Comparison of ENCODE assay signal across 14 cellular contexts in the genomic region with DNA sequence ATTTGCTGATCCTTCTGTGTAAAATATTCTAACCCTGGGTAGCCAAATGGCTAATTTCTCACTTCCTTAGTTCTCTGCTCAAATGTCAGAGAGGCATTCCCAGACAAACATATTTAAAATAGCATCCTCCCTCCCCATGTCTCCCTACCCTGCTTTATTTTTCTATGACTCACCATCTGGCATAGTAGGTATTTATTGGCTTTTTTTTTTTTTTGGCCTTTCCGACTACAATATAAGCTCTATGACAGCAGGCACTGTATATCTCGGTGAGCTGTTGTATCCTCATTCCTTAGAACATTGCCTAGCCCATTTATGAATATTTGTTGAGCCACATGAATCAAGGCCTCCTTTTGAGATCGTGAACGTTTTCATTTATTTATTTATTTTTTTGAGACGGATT. TPM values are rescaled to one million over a fixed set of nuclear protein-coding genes. Genes with fewer than 3 reads are reported as not detected.
DNase-seq lines count a peak whose midpoint lies in the region; ATAC-seq, FAIRE-seq and TF ChIP-seq lines count a peak whose summit lies in the region.
"Had no signal": no experiment of that assay in that cellular context is flagged by ENCODE, and none has a peak within 500 bp of the region (broad histone marks: within the 10 kb centered on the region; RNA-seq: fewer than 3 reads in every experiment).

No MANE protein-coding gene starts in this region.

- no peak overlapping the region for H3K4me3 Mint-ChIP-seq in activated CD4-positive, alpha-beta memory T cell treated with anti-CD3 and anti-CD28 coated beads for 36 hours

- H3K4me1 Mint-ChIP-seq in activated CD4-positive, alpha-beta memory T cell treated with anti-CD3 and anti-CD28 coated beads for 36 hours (ENCODE audit: low read depth), result peaks cover 12% of the 10 kb centered on the region

- no peak for FAIRE-seq in HTR-8/SVneo (lab: Jason Lieb, UNC)
- FAIRE-seq: GM12878 had no signal

- peaks cover 3% of the 10 kb centered on the region for H3K4me1 ChIP-seq in mesendoderm (ENCODE audit: control insufficient read depth, low read depth, low read length)
- peaks cover 0 to 15% of the 10 kb centered on the region in 2 donors for H3K4me1 ChIP-seq in thyroid gland

- no peak overlapping the region for H2BK120ac ChIP-seq in mesendoderm (ENCODE audit: low read depth, low read length)

- H2AK5ac ChIP-seq in mesendoderm (ENCODE audit: low read length), result no peak overlapping the region

- H3K9me3 Mint-ChIP-seq in activated CD4-positive, alpha-beta memory T cell treated with anti-CD3 and anti-CD28 coated beads for 36 hours, result no peaks in the 10 kb centered on the region
- H3K9me3 Mint-ChIP-seq: CD8-positive, alpha-beta T cell had no signal

- no peak for ATAC-seq in GM18868 (IDR thresholded peaks at IDR 0.05; ENCODE audit: unreplicated experiment)
- no peak for ATAC-seq in sciatic nerve
- ATAC-seq: CD8-positive, alpha-beta T cell; gastrocnemius medialis; GM12878; left cardiac atrium had no signal

- no peak overlapping the region for H3K27ac Mint-ChIP-seq in activated CD4-positive, alpha-beta memory T cell treated with anti-CD3 and anti-CD28 coated beads for 36 hours

- H4K8ac ChIP-seq in mesendoderm (ENCODE audit: low read depth, low read length), result peak overlapping the region; percentile 28

- H3K4me3 ChIP-seq in mesendoderm (ENCODE audit: low read length) (no peak overlapping the region), thyroid gland (replicated peaks in 1 of 3) (no peak overlapping the region)
- H3K4me3 ChIP-seq: GM12878 had no signal

- POLR2A ChIA-PET in activated CD4-positive, alpha-beta memory T cell treated with anti-CD3 and anti-CD28 coated beads for 36 hours (lab: Charles Lee), result no interaction called here

- H3K4ac ChIP-seq in mesendoderm (ENCODE audit: low read depth, low read length), result peak overlapping the region; percentile 62

- H2BK5ac ChIP-seq in mesendoderm (ENCODE audit: low read length), result no peak overlapping the region

- H3K18ac ChIP-seq in mesendoderm (ENCODE audit: low read length), result peak overlapping the region; percentile 51

- H4K5ac ChIP-seq in mesendoderm (ENCODE audit: low read length), result no peak overlapping the region

- no peaks in the 10 kb centered on the region for H3K27me3 Mint-ChIP-seq in activated CD4-positive, alpha-beta memory T cell treated with anti-CD3 and anti-CD28 coated beads for 36 hours

- no peaks in the 10 kb centered on the region for H3K27me3 ChIP-seq in mesendoderm (ENCODE audit: insufficient read depth, low read length, poor library complexity)
- H3K27me3 ChIP-seq in thyroid gland, result no peaks in the 10 kb centered on the region
- H3K27me3 ChIP-seq: gastrocnemius medialis, suprapubic skin had no signal

- no peak overlapping the region for H3K9ac ChIP-seq in mesendoderm (ENCODE audit: low read length)

- peaks cover 13% of the 10 kb centered on the region for H3K79me2 ChIP-seq in mesendoderm (ENCODE audit: control insufficient read depth, insufficient read depth, low read length)

- CTCF ChIA-PET in activated CD4-positive, alpha-beta memory T cell treated with anti-CD3 and anti-CD28 coated beads for 36 hours (lab: Charles Lee), result interaction anchor here (0.6 to 2.1 kb wide), 11 partner anchors 11 to 228 kb away, joined by 3 to 13 read pairs (median 4); no protein-coding TSS in a partner anchor

- H3K36me3 ChIP-seq in mesendoderm (ENCODE audit: control insufficient read depth, insufficient read depth, low read length), result no peaks in the 10 kb centered on the region
- H3K36me3 ChIP-seq in thyroid gland, result no peaks in the 10 kb centered on the region
- H3K36me3 ChIP-seq: gastrocnemius medialis, suprapubic skin had no signal

- no CpG with 5 or more reads among the region's 5 CpGs for WGBS in mesendoderm (ENCODE audit: extremely low coverage, insufficient coverage, low lambda C conversion rate)
- WGBS in thyroid gland, 2 donors, result 80 to 83% methylated on average over 5 of the region's 5 CpGs

- H3K56ac ChIP-seq in mesendoderm (ENCODE audit: low read length), result no peak overlapping the region

- no peak overlapping the region for H3K4me2 ChIP-seq in mesendoderm (ENCODE audit: low read length)

- no peak for TF ChIP-seq POLR2A in thyroid gland (IDR thresholded peaks at IDR 0.05)

- DNase-seq in AG20443 (ENCODE audit: low spot score) (peak; percentile 28), HTR-8/SVneo (ENCODE audit: insufficient read length, low spot score) (peak; percentile 65), astrocyte of the hippocampus (ENCODE audit: low read depth, low spot score) (peak; percentile 79), mesendoderm (no peak), thyroid gland (no peak), sciatic nerve (ENCODE audit: low spot score) (no peak)
- no peak for DNase-seq in activated CD4-positive, alpha-beta memory T cell treated with anti-CD3 and anti-CD28 coated beads for 36 hours
- DNase-seq: CD8-positive, alpha-beta T cell; gastrocnemius medialis; left cardiac atrium; nucleus accumbens had no signal

- H3K36me3 Mint-ChIP-seq in activated CD4-positive, alpha-beta memory T cell treated with anti-CD3 and anti-CD28 coated beads for 36 hours, result peaks cover 5% of the 10 kb centered on the region

- no peak overlapping the region for H3K23ac ChIP-seq in mesendoderm (ENCODE audit: low read length)

- no peak overlapping the region for H3K27ac ChIP-seq in mesendoderm (ENCODE audit: low read depth, low read length)
- H3K27ac ChIP-seq in thyroid gland, result no peak overlapping the region

- peaks cover 3% of the 10 kb centered on the region for H3K79me1 ChIP-seq in mesendoderm (ENCODE audit: low read length)

- H3K9me3 ChIP-seq in thyroid gland, result no peaks in the 10 kb centered on the region
- H3K9me3 ChIP-seq: gastrocnemius medialis, suprapubic skin had no signal

- no peak overlapping the region for H2BK15ac ChIP-seq in mesendoderm (replicated peaks; ENCODE audit: low read depth)

- intact Hi-C loops in thyroid gland (cut with DNase I) (no loop called here), sciatic nerve (cut with DNase I) (no loop called here)
- intact Hi-C loops in activated CD4-positive, alpha-beta memory T cell treated with anti-CD3 and anti-CD28 coated beads for 36 hours (cut with micrococcal nuclease), result loop anchor here (5.0 to 10.0 kb wide), 3 partner anchors 208 to 630 kb away; partner anchors contain the start of gene LHX9

- no peak for TF ChIP-seq CTCF in thyroid gland (IDR thresholded peaks at IDR 0.05)

RNA-seq across cellular contexts. Expression of gene NEK7, which starts 1.5 kb away (rescaled TPM):
- polyA plus RNA-seq in mesendoderm (2013, experiment 1 of 2), result 8.6 TPM
- 8.4 TPM for polyA plus RNA-seq in mesendoderm (2013, experiment 2 of 2)
- total RNA-seq in thyroid gland (100 to 1,000 TPM in 1 of 4 donors, 10 to 100 TPM in 3; 65.6 to 102 (median 77.7) TPM), sciatic nerve (119 TPM)
- 10 to 100 TPM; 61.6 to 62.0 TPM for total RNA-seq in activated CD4-positive, alpha-beta memory T cell treated with anti-CD3 and anti-CD28 coated beads for 36 hours

Comparison
In these comparisons a context has a peak if more than half of its experiments do, and no peak if none do; other contexts are left out.
1. DNase-seq: peak in AG20443 (single experiment), HTR-8/SVneo (single experiment) and astrocyte of the hippocampus (single experiment); none in mesendoderm (single experiment), thyroid gland (0 of 2), sciatic nerve (single experiment) and activated CD4-positive, alpha-beta memory T cell treated with anti-CD3 and anti-CD28 coated beads for 36 hours (single experiment).